In the genomic region with DNA sequence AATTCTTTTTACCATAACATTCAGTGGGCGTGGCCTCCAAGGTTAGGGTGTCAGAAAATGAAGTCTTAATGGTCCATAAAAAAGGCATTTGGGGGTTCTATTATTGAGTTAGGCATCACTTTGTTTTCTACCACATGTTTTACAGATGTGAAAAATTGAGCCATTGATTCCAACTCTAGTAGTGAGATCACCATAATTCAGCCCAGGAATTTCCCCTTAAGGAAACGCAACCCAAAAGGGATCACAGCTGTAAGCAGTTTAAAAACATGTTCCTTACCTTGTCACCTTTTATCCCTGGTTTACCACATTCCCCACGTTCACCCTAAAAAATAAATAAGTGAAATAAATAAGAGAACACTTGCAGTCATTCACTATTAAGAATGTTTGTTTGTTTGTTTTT, we compare ENCODE assay signal across 19 cellular contexts. TPM values are rescaled to one million over a fixed set of nuclear protein-coding genes. Genes with fewer than 3 reads are reported as not detected.
A peak's percentile ranks its signal among the peaks of the same experiment; 100 is the strongest.
DNase-seq lines count a peak whose midpoint lies in the region; ATAC-seq, FAIRE-seq and TF ChIP-seq lines count a peak whose summit lies in the region.
"Had no signal": no experiment of that assay in that cellular context is flagged by ENCODE, and none has a peak within 500 bp of the region (broad histone marks: within the 10 kb centered on the region; RNA-seq: fewer than 3 reads in every experiment).

No MANE protein-coding gene starts in this region.

- no peak overlapping the region for H3K27ac ChIP-seq in heart left ventricle
- H3K27ac ChIP-seq: C4-2B, GM23248 had no signal

- H3K27ac Mint-ChIP-seq in activated naive CD4-positive, alpha-beta T cell treated with anti-CD3 and anti-CD28 coated beads, Interleukin-2, amount 50 U/mL, for 72 hours = no peak overlapping the region
- H3K27ac Mint-ChIP-seq: CD4-positive, alpha-beta memory T cell; H9 had no signal

- H3K9me3 ChIP-seq in heart left ventricle = no peaks in the 10 kb centered on the region
- H3K9me3 ChIP-seq: BE2C had no signal

- no peak for DNase-seq in left ventricle myocardium superior
- DNase-seq in heart left ventricle = no peak
- peak; percentile 29 for DNase-seq in RPMI7951 (ENCODE audit: low read depth)
- peak; percentile 40 for DNase-seq in fibroblast of peridontal ligament (ENCODE audit: extremely low read depth)
- no peak for DNase-seq in RCC 7860 (ENCODE audit: low spot score)
- no peak for DNase-seq in activated naive CD4-positive, alpha-beta T cell treated with anti-CD3 and anti-CD28 coated beads, Interleukin-2, amount 50 U/mL, for 72 hours (ENCODE audit: low spot score in 2 of 2)
- DNase-seq: ACHN; BE2C; CD4-positive, alpha-beta memory T cell; DMS79; GM23248; H9; IMR-90; KBM-7 had no signal

- peaks cover 0 to 1% (median 0%) of the 10 kb centered on the region in 12 donors for H3K4me1 ChIP-seq in heart left ventricle

- ATAC-seq in left ventricle myocardium superior (peak; percentile 28), heart left ventricle (no peak), HG02938 (IDR thresholded peaks at IDR 0.05; ENCODE audit: unreplicated experiment) (no peak)
- ATAC-seq in activated naive CD4-positive, alpha-beta T cell treated with anti-CD3 and anti-CD28 coated beads, Interleukin-2, amount 50 U/mL, for 72 hours = no peak

- no peak for TF ChIP-seq POLR2A in heart left ventricle (IDR thresholded peaks at IDR 0.05)

- intact Hi-C loops in left ventricle myocardium superior (cut with micrococcal nuclease) (no loop called here), heart left ventricle (cut with DNase I) (no loop called here)

- H3K4me3 ChIP-seq in heart left ventricle = no peak overlapping the region
- H3K4me3 ChIP-seq: GM23248 had no signal

- no peak for TF ChIP-seq CTCF in heart left ventricle (IDR thresholded peaks at IDR 0.05)

- WGBS in heart left ventricle, 4 donors = 65 to 75% (median 68%) methylated on average over 3 of the region's 3 CpGs

- FAIRE-seq in RCC 7860 (lab: Jason Lieb, UNC) = no peak
- FAIRE-seq: GM12891 had no signal

- no peaks in the 10 kb centered on the region for H3K9me3 Mint-ChIP-seq in activated naive CD4-positive, alpha-beta T cell treated with anti-CD3 and anti-CD28 coated beads, Interleukin-2, amount 50 U/mL, for 72 hours
- H3K9me3 Mint-ChIP-seq: CD4-positive, alpha-beta memory T cell; H9 had no signal

- no peaks in the 10 kb centered on the region for H3K27me3 ChIP-seq in heart left ventricle
- H3K27me3 ChIP-seq: BE2C had no signal

- no peaks in the 10 kb centered on the region for H3K36me3 Mint-ChIP-seq in activated naive CD4-positive, alpha-beta T cell treated with anti-CD3 and anti-CD28 coated beads, Interleukin-2, amount 50 U/mL, for 72 hours
- H3K36me3 Mint-ChIP-seq: CD4-positive, alpha-beta memory T cell had no signal

- no peaks in the 10 kb centered on the region for H3K36me3 ChIP-seq in heart left ventricle
- H3K36me3 ChIP-seq: BE2C had no signal

RNA-seq across cellular contexts. Expression of a gene that starts 24.9 kb away (rescaled TPM):
- total RNA-seq in left ventricle myocardium superior (2.7 TPM), heart left ventricle (1 to 10 TPM in 5 of 9 donors, under 1 TPM in 4; 0.29 to 4.4 (median 1.2) TPM)
- polyA plus RNA-seq in heart left ventricle = 1 to 10 TPM in 1 of 2 donors, under 1 TPM in 1; 0.28 to 1.3 TPM
- total RNA-seq in RPMI7951 (2014; rRNA removed; shearing (Covaris generic)) = under 0.01 TPM in 1 of 2 replicates, not detected in the other
- total RNA-seq in activated naive CD4-positive, alpha-beta T cell treated with anti-CD3 and anti-CD28 coated beads, Interleukin-2, amount 50 U/mL, for 72 hours = under 1 TPM in 1 of 2 donors, not detected in 1; 0.09 TPM
- total RNA-seq: A172, G401, GM23248 had no signal
- polyA plus RNA-seq: CD4-positive, alpha-beta memory T cell; GM23248 had no signal

RNA-seq across cellular contexts. Expression of a gene that starts 55.9 kb away (rescaled TPM):
- total RNA-seq in left ventricle myocardium superior = 28.4 TPM
- total RNA-seq in heart left ventricle = 10 to 100 TPM; 21.0 to 30.8 (median 22.3) TPM
- 10 to 100 TPM in 1 of 2 donors, 1 to 10 TPM in 1; 5.7 to 28.8 TPM for polyA plus RNA-seq in heart left ventricle
- total RNA-seq in RPMI7951 (2014; rRNA removed; shearing (Covaris generic)) = 32.7 and 33.5 TPM in 2 replicates
- 10 to 100 TPM; 20.8 to 65.3 TPM for total RNA-seq in activated naive CD4-positive, alpha-beta T cell treated with anti-CD3 and anti-CD28 coated beads, Interleukin-2, amount 50 U/mL, for 72 hours

Comparison
In these comparisons a context has a peak if more than half of its experiments do, and no peak if none do; other contexts are left out.
1. DNase-seq: peak in RPMI7951 (single experiment) and fibroblast of peridontal ligament (single experiment); none in left ventricle myocardium superior (single experiment), heart left ventricle (0 of 5), RCC 7860 (single experiment) and activated naive CD4-positive, alpha-beta T cell treated with anti-CD3 and anti-CD28 coated beads, Interleukin-2, amount 50 U/mL, for 72 hours (0 of 2).